ENCODE assay signal across 6 cellular contexts in genomic region chr9:130848514-130848913, GRCh38. TPM values are rescaled to one million over a fixed set of nuclear protein-coding genes. Genes with fewer than 3 reads are reported as not detected.
"Had no signal": no experiment of that assay in that cellular context is flagged by ENCODE, and none has a peak within 500 bp of the region (broad histone marks: within the 10 kb centered on the region; RNA-seq: fewer than 3 reads in every experiment).

No MANE protein-coding gene starts in this region.

RNA-seq across cellular contexts. Expression of gene QRFP, which starts 48.1 kb away (rescaled TPM):
- total RNA-seq: cerebellum, left colon, myocyte, sciatic nerve, SJSA1, urinary bladder had no signal
